In the genomic region with DNA sequence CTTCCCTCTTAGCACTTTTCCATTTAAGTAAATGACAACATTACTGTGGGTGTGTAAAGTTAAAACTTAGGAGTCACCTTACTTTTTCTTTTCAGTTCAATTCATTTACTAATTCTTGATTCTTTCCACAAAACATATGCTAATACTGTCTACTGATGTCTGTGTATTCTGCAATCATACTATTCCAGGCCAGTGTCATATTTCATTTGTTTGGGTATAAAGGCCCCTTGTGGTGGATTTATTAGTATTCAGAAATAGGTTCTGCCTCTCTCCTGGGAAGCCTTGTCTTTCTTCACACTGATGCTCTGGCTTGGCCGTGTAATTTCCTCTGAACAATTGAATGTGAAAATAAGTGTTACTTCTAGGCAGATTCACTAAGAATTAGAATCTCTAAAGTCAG, we compare ENCODE assay signal across 1 cellular context.
TF ChIP-seq lines count a peak whose summit lies in the region.

No MANE protein-coding gene starts in this region.

TF ChIP-seq in GM23338, 12 proteins besides CTCF, POLR2A, EP300 and RAD21 (continued from another document):
- TF ChIP-seq, protein P1, sequence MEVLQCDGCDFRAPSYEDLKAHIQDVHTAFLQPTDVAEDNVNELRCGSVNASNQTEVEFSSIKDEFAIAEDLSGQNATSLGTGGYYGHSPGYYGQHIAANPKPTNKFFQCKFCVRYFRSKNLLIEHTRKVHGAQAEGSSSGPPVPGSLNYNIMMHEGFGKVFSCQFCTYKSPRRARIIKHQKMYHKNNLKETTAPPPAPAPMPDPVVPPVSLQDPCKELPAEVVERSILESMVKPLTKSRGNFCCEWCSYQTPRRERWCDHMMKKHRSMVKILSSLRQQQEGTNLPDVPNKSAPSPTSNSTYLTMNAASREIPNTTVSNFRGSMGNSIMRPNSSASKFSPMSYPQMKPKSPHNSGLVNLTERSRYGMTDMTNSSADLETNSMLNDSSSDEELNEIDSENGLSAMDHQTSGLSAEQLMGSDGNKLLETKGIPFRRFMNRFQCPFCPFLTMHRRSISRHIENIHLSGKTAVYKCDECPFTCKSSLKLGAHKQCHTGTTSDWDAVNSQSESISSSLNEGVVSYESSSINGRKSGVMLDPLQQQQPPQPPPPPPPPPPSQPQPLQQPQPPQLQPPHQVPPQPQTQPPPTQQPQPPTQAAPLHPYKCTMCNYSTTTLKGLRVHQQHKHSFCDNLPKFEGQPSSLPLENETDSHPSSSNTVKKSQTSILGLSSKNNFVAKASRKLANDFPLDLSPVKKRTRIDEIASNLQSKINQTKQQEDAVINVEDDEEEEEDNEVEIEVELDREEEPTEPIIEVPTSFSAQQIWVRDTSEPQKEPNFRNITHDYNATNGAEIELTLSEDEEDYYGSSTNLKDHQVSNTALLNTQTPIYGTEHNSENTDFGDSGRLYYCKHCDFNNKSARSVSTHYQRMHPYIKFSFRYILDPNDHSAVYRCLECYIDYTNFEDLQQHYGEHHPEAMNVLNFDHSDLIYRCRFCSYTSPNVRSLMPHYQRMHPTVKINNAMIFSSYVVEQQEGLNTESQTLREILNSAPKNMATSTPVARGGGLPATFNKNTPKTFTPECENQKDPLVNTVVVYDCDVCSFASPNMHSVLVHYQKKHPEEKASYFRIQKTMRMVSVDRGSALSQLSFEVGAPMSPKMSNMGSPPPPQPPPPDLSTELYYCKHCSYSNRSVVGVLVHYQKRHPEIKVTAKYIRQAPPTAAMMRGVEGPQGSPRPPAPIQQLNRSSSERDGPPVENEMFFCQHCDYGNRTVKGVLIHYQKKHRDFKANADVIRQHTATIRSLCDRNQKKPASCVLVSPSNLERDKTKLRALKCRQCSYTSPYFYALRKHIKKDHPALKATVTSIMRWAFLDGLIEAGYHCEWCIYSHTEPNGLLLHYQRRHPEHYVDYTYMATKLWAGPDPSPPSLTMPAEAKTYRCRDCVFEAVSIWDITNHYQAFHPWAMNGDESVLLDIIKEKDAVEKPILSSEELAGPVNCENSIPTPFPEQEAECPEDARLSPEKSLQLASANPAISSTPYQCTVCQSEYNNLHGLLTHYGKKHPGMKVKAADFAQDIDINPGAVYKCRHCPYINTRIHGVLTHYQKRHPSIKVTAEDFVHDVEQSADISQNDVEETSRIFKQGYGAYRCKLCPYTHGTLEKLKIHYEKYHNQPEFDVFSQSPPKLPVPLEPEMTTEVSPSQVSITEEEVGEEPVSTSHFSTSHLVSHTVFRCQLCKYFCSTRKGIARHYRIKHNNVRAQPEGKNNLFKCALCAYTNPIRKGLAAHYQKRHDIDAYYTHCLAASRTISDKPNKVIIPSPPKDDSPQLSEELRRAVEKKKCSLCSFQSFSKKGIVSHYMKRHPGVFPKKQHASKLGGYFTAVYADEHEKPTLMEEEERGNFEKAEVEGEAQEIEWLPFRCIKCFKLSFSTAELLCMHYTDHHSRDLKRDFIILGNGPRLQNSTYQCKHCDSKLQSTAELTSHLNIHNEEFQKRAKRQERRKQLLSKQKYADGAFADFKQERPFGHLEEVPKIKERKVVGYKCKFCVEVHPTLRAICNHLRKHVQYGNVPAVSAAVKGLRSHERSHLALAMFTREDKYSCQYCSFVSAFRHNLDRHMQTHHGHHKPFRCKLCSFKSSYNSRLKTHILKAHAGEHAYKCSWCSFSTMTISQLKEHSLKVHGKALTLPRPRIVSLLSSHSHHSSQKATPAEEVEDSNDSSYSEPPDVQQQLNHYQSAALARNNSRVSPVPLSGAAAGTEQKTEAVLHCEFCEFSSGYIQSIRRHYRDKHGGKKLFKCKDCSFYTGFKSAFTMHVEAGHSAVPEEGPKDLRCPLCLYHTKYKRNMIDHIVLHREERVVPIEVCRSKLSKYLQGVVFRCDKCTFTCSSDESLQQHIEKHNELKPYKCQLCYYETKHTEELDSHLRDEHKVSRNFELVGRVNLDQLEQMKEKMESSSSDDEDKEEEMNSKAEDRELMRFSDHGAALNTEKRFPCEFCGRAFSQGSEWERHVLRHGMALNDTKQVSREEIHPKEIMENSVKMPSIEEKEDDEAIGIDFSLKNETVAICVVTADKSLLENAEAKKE (CRISPR knock-in tag; IDR thresholded peaks at IDR 0.05) = no peak
- TF ChIP-seq EZH2phosphoT487 (IDR thresholded peaks at IDR 0.05; ENCODE audit: unreplicated experiment) = no peak
- TF ChIP-seq NANOG (IDR thresholded peaks at IDR 0.05; ENCODE audit: borderline replicate concordance) = no peak
- no peak for TF ChIP-seq STAT1 (IDR thresholded peaks at IDR 0.05; ENCODE audit: unreplicated experiment)
- TF ChIP-seq ZNF331 (CRISPR knock-in tag; IDR thresholded peaks at IDR 0.05; ENCODE audit: low read depth) = no peak
- no peak for TF ChIP-seq ZNF114 (CRISPR knock-in tag; IDR thresholded peaks at IDR 0.05)
- TF ChIP-seq REST (IDR thresholded peaks at IDR 0.05; ENCODE audit: unreplicated experiment) = no peak
- TF ChIP-seq POLR2AphosphoS5 (IDR thresholded peaks at IDR 0.05; ENCODE audit: low read depth) = no peak
- no peak for TF ChIP-seq JUNB (IDR thresholded peaks at IDR 0.05; ENCODE audit: unreplicated experiment)
